In genomic region chr2:88632569-88632968, GRCh38 we compare ENCODE assay signal across 38 cellular contexts.
"Had no signal": no experiment of that assay in that cellular context is flagged by ENCODE, and none has a peak within 500 bp of the region (broad histone marks: within the 10 kb centered on the region; RNA-seq: fewer than 3 reads in every experiment).

No MANE protein-coding gene starts in this region.

- H3K36me3 ChIP-seq: adrenal gland, ascending aorta, brain microvascular endothelial cell, breast epithelium, cardiac muscle cell had no signal

- H3K27me3 ChIP-seq: adrenal gland, ascending aorta, body of pancreas, brain microvascular endothelial cell, breast epithelium, cardiac muscle cell had no signal

- DNase-seq: activated effector memory CD4-positive, alpha-beta T cell treated with anti-CD3 and anti-CD28 coated beads, Interleukin-2, amount 50 U/mL, for 16 hours; activated effector memory CD4-positive, alpha-beta T cell treated with Interleukin-2 at 50 U/mL for 16 hours; activated gamma-delta T cell; activated gamma-delta T cell treated with Interleukin-2 at 50 U/mL for 16 hours; activated naive CD4-positive, alpha-beta T cell; activated naive CD4-positive, alpha-beta T cell treated with anti-CD3 and anti-CD28 coated beads for 36 hours; activated naive CD4-positive, alpha-beta T cell treated with anti-CD3 and anti-CD28 coated beads, Interleukin-2, amount 10 ng/mL, durations not matched to agents 7 days and 5 days; activated naive CD4-positive, alpha-beta T cell treated with anti-CD3 and anti-CD28 coated beads, Interleukin-2, amount 50 U/mL, for 16 hours; activated naive CD4-positive, alpha-beta T cell treated with Interleukin-2 at 50 U/mL for 16 hours; activated naive CD8-positive, alpha-beta T cell treated with anti-CD3 and anti-CD28 coated beads for 36 hours; activated naive CD8-positive, alpha-beta T cell treated with anti-CD3 and anti-CD28 coated beads, Interleukin-2, amount 10 ng/mL, durations not matched to agents 7 days and 5 days; activated naive CD8-positive, alpha-beta T cell treated with anti-CD3 and anti-CD28 coated beads, Interleukin-2, amount 50 U/mL, for 24 hours; activated T-cell treated with anti-CD3 and anti-CD28 coated beads, Interleukin-2, amount 50 U/mL, for 24 hours; activated T-cell treated with anti-CD3 and anti-CD28 coated beads, Interleukin-2, amount 50 U/mL, for 4 hours; activated T-cell treated with anti-CD3 and anti-CD28 coated beads, Interleukin-2, amount 50 U/mL, for 48 hours; adrenal gland; amniotic stem cell; amygdala; anterior cingulate cortex; aorta; body of pancreas; brain microvascular endothelial cell; caudate nucleus; central memory CD4-positive, alpha-beta T cell; cerebellar nuclear complex had no signal

- H3K9me3 Mint-ChIP-seq: activated naive CD4-positive, alpha-beta T cell treated with anti-CD3 and anti-CD28 coated beads for 36 hours; activated naive CD4-positive, alpha-beta T cell treated with anti-CD3 and anti-CD28 coated beads, Interleukin-2, amount 50 U/mL, for 24 hours; activated naive CD4-positive, alpha-beta T cell treated with anti-CD3 and anti-CD28 coated beads, Interleukin-2, amount 50 U/mL, for 72 hours; activated naive CD8-positive, alpha-beta T cell treated with anti-CD3 and anti-CD28 coated beads for 36 hours; activated naive CD8-positive, alpha-beta T cell treated with anti-CD3 and anti-CD28 coated beads, Interleukin-2, amount 10 ng/mL, durations not matched to agents 7 days and 5 days; activated naive CD8-positive, alpha-beta T cell treated with anti-CD3 and anti-CD28 coated beads, Interleukin-2, amount 50 U/mL, for 24 hours; activated T-cell treated with anti-CD3 and anti-CD28 coated beads, Interleukin-2, amount 50 U/mL, for 24 hours; activated T-cell treated with anti-CD3 and anti-CD28 coated beads, Interleukin-2, amount 50 U/mL, for 4 hours; activated T-helper 1 cell treated with anti-CD3 and anti-CD28 coated beads, Interleukin-12 subunit alpha, Interleukin-12 subunit beta, Interleukin-2, Interleukin-4 antibody, amounts not matched to agents 30 ng/mL and 10 ng/mL and 1 ng/mL, durations not matched to agents 14 hours and 24 hours and 36 hours; activated T-helper 17 cell treated with anti-CD3 and anti-CD28 coated beads, Interleukin-2, amount 50 U/mL, for 72 hours; central memory CD8-positive, alpha-beta T cell had no signal

- H3K4me1 ChIP-seq: breast epithelium had no signal

- H3K4me3 ChIP-seq: adrenal gland, ascending aorta, body of pancreas, breast epithelium, cardiac muscle cell had no signal

- ATAC-seq: activated naive CD4-positive, alpha-beta T cell treated with anti-CD3 and anti-CD28 coated beads, Interleukin-2, amount 50 U/mL, for 72 hours; activated naive CD8-positive, alpha-beta T cell treated with anti-CD3 and anti-CD28 coated beads, Interleukin-2, amount 50 U/mL, for 24 hours; activated T-cell treated with anti-CD3 and anti-CD28 coated beads, Interleukin-2, amount 50 U/mL, for 4 hours; activated T-helper 17 cell treated with anti-CD3 and anti-CD28 coated beads, Interleukin-2, amount 50 U/mL, for 72 hours; body of pancreas had no signal

- H3K4me1 Mint-ChIP-seq: brain had no signal

- FAIRE-seq: astrocyte, bronchial epithelial cell had no signal

- H3K27ac ChIP-seq: adrenal gland, ascending aorta, body of pancreas, brain microvascular endothelial cell, breast epithelium, cardiac muscle cell had no signal

- H3K27ac Mint-ChIP-seq: activated naive CD4-positive, alpha-beta T cell treated with anti-CD3 and anti-CD28 coated beads for 36 hours; activated naive CD4-positive, alpha-beta T cell treated with anti-CD3 and anti-CD28 coated beads, Interleukin-2, amount 10 ng/mL, durations not matched to agents 7 days and 5 days; activated naive CD4-positive, alpha-beta T cell treated with anti-CD3 and anti-CD28 coated beads, Interleukin-2, amount 50 U/mL, for 24 hours; activated naive CD4-positive, alpha-beta T cell treated with anti-CD3 and anti-CD28 coated beads, Interleukin-2, amount 50 U/mL, for 72 hours; activated naive CD8-positive, alpha-beta T cell; activated naive CD8-positive, alpha-beta T cell treated with anti-CD3 and anti-CD28 coated beads for 36 hours; activated naive CD8-positive, alpha-beta T cell treated with anti-CD3 and anti-CD28 coated beads, Interleukin-2, amount 10 ng/mL, durations not matched to agents 7 days and 5 days; activated naive CD8-positive, alpha-beta T cell treated with anti-CD3 and anti-CD28 coated beads, Interleukin-2, amount 50 U/mL, for 24 hours; activated T-cell treated with anti-CD3 and anti-CD28 coated beads, Interleukin-2, amount 50 U/mL, for 24 hours; activated T-helper 1 cell treated with anti-CD3 and anti-CD28 coated beads, Interleukin-12 subunit alpha, Interleukin-12 subunit beta, Interleukin-2, Interleukin-4 antibody, amounts not matched to agents 30 ng/mL and 10 ng/mL and 1 ng/mL, durations not matched to agents 14 hours and 24 hours and 36 hours; activated T-helper 17 cell treated with anti-CD3 and anti-CD28 coated beads, Interleukin-2, amount 50 U/mL, for 72 hours; activated T-helper 2 cell treated with anti-CD3 and anti-CD28 coated beads, Interferon-gamma antibody, Interleukin-2, Interleukin-4, amounts not matched to agents 10 μg/mL and 5 μg/mL and 100 μg/mL, durations not matched to agents 14 hours and 24 hours and 36 hours; brain had no signal

- H3K4me3 Mint-ChIP-seq: activated naive CD4-positive, alpha-beta T cell treated with anti-CD3 and anti-CD28 coated beads for 36 hours; activated naive CD4-positive, alpha-beta T cell treated with anti-CD3 and anti-CD28 coated beads, Interleukin-2, amount 10 ng/mL, durations not matched to agents 7 days and 5 days; activated naive CD4-positive, alpha-beta T cell treated with anti-CD3 and anti-CD28 coated beads, Interleukin-2, amount 50 U/mL, for 24 hours; activated naive CD8-positive, alpha-beta T cell; activated naive CD8-positive, alpha-beta T cell treated with anti-CD3 and anti-CD28 coated beads for 36 hours; activated naive CD8-positive, alpha-beta T cell treated with anti-CD3 and anti-CD28 coated beads, Interleukin-2, amount 10 ng/mL, durations not matched to agents 7 days and 5 days; activated naive CD8-positive, alpha-beta T cell treated with anti-CD3 and anti-CD28 coated beads, Interleukin-2, amount 50 U/mL, for 24 hours; activated T-cell treated with anti-CD3 and anti-CD28 coated beads, Interleukin-2, amount 50 U/mL, for 24 hours; activated T-cell treated with anti-CD3 and anti-CD28 coated beads, Interleukin-2, amount 50 U/mL, for 4 hours; activated T-helper 1 cell treated with anti-CD3 and anti-CD28 coated beads, Interleukin-12 subunit alpha, Interleukin-12 subunit beta, Interleukin-2, Interleukin-4 antibody, amounts not matched to agents 30 ng/mL and 10 ng/mL and 1 ng/mL, durations not matched to agents 14 hours and 24 hours and 36 hours; activated T-helper 17 cell treated with anti-CD3 and anti-CD28 coated beads, Interleukin-2, amount 50 U/mL, for 72 hours; brain; central memory CD8-positive, alpha-beta T cell had no signal

- H3K36me3 Mint-ChIP-seq: activated naive CD4-positive, alpha-beta T cell treated with anti-CD3 and anti-CD28 coated beads, Interleukin-2, amount 10 ng/mL, durations not matched to agents 7 days and 5 days; activated naive CD4-positive, alpha-beta T cell treated with anti-CD3 and anti-CD28 coated beads, Interleukin-2, amount 50 U/mL, for 24 hours; activated naive CD8-positive, alpha-beta T cell; activated naive CD8-positive, alpha-beta T cell treated with anti-CD3 and anti-CD28 coated beads for 36 hours; brain had no signal

- H3K27me3 Mint-ChIP-seq: activated naive CD4-positive, alpha-beta T cell treated with anti-CD3 and anti-CD28 coated beads, Interleukin-2, amount 50 U/mL, for 24 hours; activated naive CD8-positive, alpha-beta T cell treated with anti-CD3 and anti-CD28 coated beads, Interleukin-2, amount 50 U/mL, for 24 hours; activated T-helper 17 cell treated with anti-CD3 and anti-CD28 coated beads, Interleukin-2, amount 50 U/mL, for 72 hours; central memory CD8-positive, alpha-beta T cell had no signal

- H3K9me3 ChIP-seq: adrenal gland, ascending aorta, body of pancreas, breast epithelium had no signal
